30 cellular contexts compared by ENCODE assay signal in the genomic region with DNA sequence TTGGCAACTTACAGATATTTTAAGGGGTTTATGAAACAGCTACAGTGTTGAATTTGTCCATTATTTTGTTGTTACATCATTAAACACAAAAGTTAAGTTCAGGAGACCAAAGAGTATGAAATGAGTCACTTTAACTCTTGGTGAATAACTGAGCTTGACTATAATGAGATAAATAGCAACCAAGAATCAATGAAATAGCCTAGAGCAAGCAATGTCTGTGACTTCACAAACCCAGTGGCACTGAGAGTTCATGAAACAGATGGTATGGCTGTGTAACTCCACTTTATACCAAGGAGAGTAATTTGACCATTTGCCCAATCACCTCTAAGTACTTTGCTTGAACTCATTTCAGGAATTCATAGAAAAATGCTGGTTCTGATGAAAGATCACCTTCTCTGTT.
DNase-seq lines count a peak whose midpoint lies in the region; ATAC-seq and TF ChIP-seq lines count a peak whose summit lies in the region.
"Had no signal": no experiment of that assay in that cellular context is flagged by ENCODE, and none has a peak within 500 bp of the region (broad histone marks: within the 10 kb centered on the region; RNA-seq: fewer than 3 reads in every experiment).

No MANE protein-coding gene starts in this region.

- H3K27ac Mint-ChIP-seq in activated naive CD8-positive, alpha-beta T cell treated with anti-CD3 and anti-CD28 coated beads, Interleukin-2, amount 50 U/mL, for 24 hours = no peak overlapping the region
- H3K27ac Mint-ChIP-seq: activated CD4-positive, alpha-beta memory T cell treated with anti-CD3 and anti-CD28 coated beads for 36 hours; CD8-positive, alpha-beta T cell had no signal

- H3K9me3 Mint-ChIP-seq in activated naive CD8-positive, alpha-beta T cell treated with anti-CD3 and anti-CD28 coated beads, Interleukin-2, amount 50 U/mL, for 24 hours = peaks cover 13% of the 10 kb centered on the region

- DNase-seq in AG09319 (ENCODE audit: extremely low read depth, low read depth) = peak; percentile 22
- peak; percentile 76 for DNase-seq in M059J (ENCODE audit: low read depth)
- DNase-seq in astrocyte of the spinal cord (ENCODE audit: low read depth, low spot score) = peak; percentile 64
- peak; percentile 33 to 53 for DNase-seq in foreskin fibroblast
- DNase-seq in cerebellar nuclear complex (lab: John Stamatoyannopoulos, UW) = no peak
- DNase-seq in activated naive CD8-positive, alpha-beta T cell treated with anti-CD3 and anti-CD28 coated beads, Interleukin-2, amount 50 U/mL, for 24 hours = no peak
- DNase-seq in activated CD4-positive, alpha-beta T cell treated with anti-CD3 and anti-CD28 coated beads, Interleukin-2, amount 50 U/mL, for 48 hours = no peak
- DNase-seq in GDM1 (lab: John Stamatoyannopoulos, UW) = no peak
- DNase-seq: activated CD4-positive, alpha-beta memory T cell treated with anti-CD3 and anti-CD28 coated beads for 36 hours; activated CD8-positive, alpha-beta memory T cell treated with anti-CD3 and anti-CD28 coated beads, Interleukin-2, amount 50 U/mL, for 48 hours; activated naive CD4-positive, alpha-beta T cell treated with anti-CD3 and anti-CD28 coated beads, Interleukin-2, amount 50 U/mL, for 16 hours; anterior cingulate cortex; caudate nucleus; CD8-positive, alpha-beta T cell; dermis blood vessel endothelial cell; DMS153; mesendoderm; MG63; NCI-H1105 treated with DMSO at 0.1 percent for 48 hours; NCI-H2029; NCI-H2227 treated with DMSO at 0.1 percent for 48 hours; NCI-H748 treated with DMSO at 0.1 percent for 48 hours; psoas muscle; stimulated activated CD4-positive, alpha-beta T cell treated with anti-CD3 and anti-CD28 coated beads, Interleukin-15, amount 100 ng/mL, for 24 hours; stimulated activated naive CD4-positive, alpha-beta T cell; T-helper 1 cell had no signal

- no peaks in the 10 kb centered on the region for H3K27me3 Mint-ChIP-seq in activated naive CD8-positive, alpha-beta T cell treated with anti-CD3 and anti-CD28 coated beads, Interleukin-2, amount 50 U/mL, for 24 hours
- H3K27me3 Mint-ChIP-seq: activated CD4-positive, alpha-beta memory T cell treated with anti-CD3 and anti-CD28 coated beads for 36 hours had no signal

- ATAC-seq in activated naive CD8-positive, alpha-beta T cell treated with anti-CD3 and anti-CD28 coated beads, Interleukin-2, amount 50 U/mL, for 24 hours = no peak
- ATAC-seq: CD8-positive, alpha-beta T cell; K562; left lobe of liver; psoas muscle had no signal

- H3K36me3 Mint-ChIP-seq in activated naive CD8-positive, alpha-beta T cell treated with anti-CD3 and anti-CD28 coated beads, Interleukin-2, amount 50 U/mL, for 24 hours (ENCODE audit: low read depth) = no peaks in the 10 kb centered on the region
- H3K36me3 Mint-ChIP-seq: CD8-positive, alpha-beta T cell had no signal

- H3K4me3 ChIP-seq in astrocyte of the spinal cord (ENCODE audit: low read depth, low read length) = no peak overlapping the region
- no peak overlapping the region for H3K4me3 ChIP-seq in foreskin fibroblast (ENCODE audit: low read depth in 1 of 2, low read length in 2 of 2)
- H3K4me3 ChIP-seq: HAP-1, K562, MG63, psoas muscle, suprapubic skin had no signal

- H3K4me1 Mint-ChIP-seq in activated naive CD8-positive, alpha-beta T cell treated with anti-CD3 and anti-CD28 coated beads, Interleukin-2, amount 50 U/mL, for 24 hours = no peaks in the 10 kb centered on the region

- in situ Hi-C loops in astrocyte of the spinal cord (cut with HindIII; ENCODE audit: low sequenced_read_pairs) = no loop called here

- H3K4me3 Mint-ChIP-seq in activated naive CD8-positive, alpha-beta T cell treated with anti-CD3 and anti-CD28 coated beads, Interleukin-2, amount 50 U/mL, for 24 hours = no peak overlapping the region
- H3K4me3 Mint-ChIP-seq: activated CD4-positive, alpha-beta memory T cell treated with anti-CD3 and anti-CD28 coated beads for 36 hours; CD8-positive, alpha-beta T cell had no signal

- TF ChIP-seq CTCF in AG09319 (IDR thresholded peaks at IDR 0.05; ENCODE audit: low read depth, low read length) (no peak), astrocyte of the spinal cord (IDR thresholded peaks at IDR 0.05; ENCODE audit: low read depth, low read length) (no peak), foreskin fibroblast (IDR thresholded peaks at IDR 0.05; ENCODE audit: low read depth, low read length) (no peak)

Comparison
In these comparisons a context has a peak if more than half of its experiments do, and no peak if none do; other contexts are left out.
1. DNase-seq: peak in AG09319 (single experiment), M059J (single experiment), astrocyte of the spinal cord (single experiment) and foreskin fibroblast (2 of 2); none in cerebellar nuclear complex (0 of 2), activated naive CD8-positive, alpha-beta T cell treated with anti-CD3 and anti-CD28 coated beads, Interleukin-2, amount 50 U/mL, for 24 hours (single experiment), activated CD4-positive, alpha-beta T cell treated with anti-CD3 and anti-CD28 coated beads, Interleukin-2, amount 50 U/mL, for 48 hours (0 of 2) and GDM1 (single experiment).